ENCODE assay signal across 8 cellular contexts in genomic region chr14:105300542-105301102, GRCh38. TPM values are rescaled to one million over a fixed set of nuclear protein-coding genes. Genes with fewer than 3 reads are reported as not detected.
DNase-seq lines count a peak whose midpoint lies in the region; ATAC-seq, FAIRE-seq and TF ChIP-seq lines count a peak whose summit lies in the region.

BRF1 (minus strand) TSS chr14:105301001; CDS start chr14:105300629, 372 bp downstream.

- H2BK5ac ChIP-seq in H9 (ENCODE audit: insufficient read length, low read length), result no peak within 1 kb of the TSS

- peaks cover 5 to 6% of the 10 kb centered on the region in 2 experiments; a peak in 4 of 5 replicates for H3K9me3 Mint-ChIP-seq in H9
- no peaks in the 10 kb centered on the region for H3K9me3 Mint-ChIP-seq in activated naive CD8-positive, alpha-beta T cell treated with anti-CD3 and anti-CD28 coated beads, Interleukin-2, amount 10 ng/mL, durations not matched to agents 7 days and 5 days

- H3K4me1 Mint-ChIP-seq in H9, result peaks cover 5 to 11% of the 10 kb centered on the region in 2 experiments; a peak in 3 of 4 replicates
- peaks cover 32% of the 10 kb centered on the region for H3K4me1 Mint-ChIP-seq in activated naive CD8-positive, alpha-beta T cell treated with anti-CD3 and anti-CD28 coated beads, Interleukin-2, amount 10 ng/mL, durations not matched to agents 7 days and 5 days

- peak within 1 kb of the TSS; percentile 62 for H3K4me2 ChIP-seq in H9 (ENCODE audit: insufficient read depth, insufficient read length, low read length)

- no peaks in the 10 kb centered on the region for H3K36me3 ChIP-seq in MG63
- no peaks in the 10 kb centered on the region for H3K36me3 ChIP-seq in pancreas
- no peaks in the 10 kb centered on the region for H3K36me3 ChIP-seq in tibial artery

- POLR2A ChIA-PET in activated naive CD8-positive, alpha-beta T cell treated with anti-CD3 and anti-CD28 coated beads, Interleukin-2, amount 10 ng/mL, durations not matched to agents 7 days and 5 days (lab: Charles Lee), result interaction anchor here (0.7 to 4.0 kb wide), 24 partner anchors 10 to 500 kb away, joined by 3 to 61 read pairs (median 4); partner anchors contain the start of genes BTBD6, GPR132, NUDT14 and PACS2

- H2AFZ ChIP-seq in H9 (ENCODE audit: low read length), result no peak within 1 kb of the TSS

- peak within 1 kb of the TSS; percentile 29 for H3K9ac ChIP-seq in H9 (ENCODE audit: extremely low read depth, insufficient read length, low read length)

- H3K27me3 Mint-ChIP-seq in H9 (ENCODE audit: low read depth), result peaks cover 28% of the 10 kb centered on the region
- peaks cover 2% of the 10 kb centered on the region for H3K27me3 Mint-ChIP-seq in activated naive CD8-positive, alpha-beta T cell treated with anti-CD3 and anti-CD28 coated beads, Interleukin-2, amount 10 ng/mL, durations not matched to agents 7 days and 5 days

- no peaks in the 10 kb centered on the region for H3K79me1 ChIP-seq in H9 (ENCODE audit: insufficient read depth, low read depth, low read length, poor library complexity, severe bottlenecking)

- peak; percentile 87 for ATAC-seq in activated naive CD8-positive, alpha-beta T cell treated with anti-CD3 and anti-CD28 coated beads, Interleukin-2, amount 10 ng/mL, durations not matched to agents 7 days and 5 days (ENCODE audit: low read depth)
- ATAC-seq in Right ventricle myocardium inferior, result peak; percentile 95
- peak; percentile 89 to 96 (median 90) for ATAC-seq in pancreas

- no peaks in the 10 kb centered on the region; the same call in 1 of the 2 replicates for H3K27me3 ChIP-seq in H9 (ENCODE audit: insufficient read depth, low read length)
- H3K27me3 ChIP-seq in MG63, result no peaks in the 10 kb centered on the region
- no peaks in the 10 kb centered on the region for H3K27me3 ChIP-seq in pancreas
- H3K27me3 ChIP-seq in tibial artery, result no peaks in the 10 kb centered on the region

- TF ChIP-seq CTCF in H9 (conservative IDR thresholded peaks at IDR 0.05) (no peak), pancreas (IDR thresholded peaks at IDR 0.05) (no peak), tibial artery (IDR thresholded peaks at IDR 0.05) (no peak)

- H2BK20ac ChIP-seq in H9 (ENCODE audit: low read depth, low read length, poor library complexity, severe bottlenecking), result no peak within 1 kb of the TSS

- no peak within 1 kb of the TSS for H3K23ac ChIP-seq in H9 (ENCODE audit: insufficient read length, low read depth, low read length)

- no peak for FAIRE-seq in pancreas (lab: Jason Lieb, UNC)

- H3K4me1 ChIP-seq in H9 (ENCODE audit: insufficient read depth, low read length) (no peaks in the 10 kb centered on the region), pancreas (peaks cover 8 to 10% (median 9%) of the 10 kb centered on the region in 3 donors), tibial artery (peaks cover 0 to 23% (median 15%) of the 10 kb centered on the region in 4 donors)

- peaks cover 4% of the 10 kb centered on the region; the same call in 1 of the 2 replicates for H3K79me2 ChIP-seq in H9 (ENCODE audit: insufficient read depth, low read length)

- peaks cover 8% of the 10 kb centered on the region for H3K23me2 ChIP-seq in H9 (ENCODE audit: insufficient read length, low read depth, low read length, poor library complexity, severe bottlenecking)

- no peak within 1 kb of the TSS for H2BK15ac ChIP-seq in H9 (ENCODE audit: low read depth, low read length)

- H3K27ac ChIP-seq in H9 (ENCODE audit: insufficient read length, low read depth, low read length), result no peak within 1 kb of the TSS
- peak within 1 kb of the TSS; percentile 79 to 96 (median 92) for H3K27ac ChIP-seq in pancreas
- H3K27ac ChIP-seq in tibial artery, result peak within 1 kb of the TSS; percentile 85 to 87

- peak within 1 kb of the TSS; percentile 88 for H3K14ac ChIP-seq in H9 (ENCODE audit: insufficient read depth, low read length)

- no peak within 1 kb of the TSS for H4K5ac ChIP-seq in H9 (ENCODE audit: insufficient read length, low read depth, low read length)

- H2BK120ac ChIP-seq in H9 (ENCODE audit: low read depth, low read length, poor library complexity, severe bottlenecking), result no peak within 1 kb of the TSS

- no peaks in the 10 kb centered on the region for H4K20me1 ChIP-seq in H9 (ENCODE audit: control insufficient read depth, insufficient read depth, insufficient read length)

- H3T11ph ChIP-seq in H9 (ENCODE audit: low read length), result no peak within 1 kb of the TSS

- H3K9me3 ChIP-seq in H9 (ENCODE audit: control insufficient read depth, low read depth, low read length) (no peaks in the 10 kb centered on the region), MG63 (no peaks in the 10 kb centered on the region), pancreas (no peaks in the 10 kb centered on the region), tibial artery (no peaks in the 10 kb centered on the region)

- H3K56ac ChIP-seq in H9 (ENCODE audit: insufficient read length, low read depth, low read length), result no peak within 1 kb of the TSS

- peak within 1 kb of the TSS in 2 of 3 experiments; percentile 73 to 88; a peak in 3 of 7 replicates for H3K27ac Mint-ChIP-seq in H9
- peak within 1 kb of the TSS; percentile 95 for H3K27ac Mint-ChIP-seq in activated naive CD8-positive, alpha-beta T cell treated with anti-CD3 and anti-CD28 coated beads, Interleukin-2, amount 10 ng/mL, durations not matched to agents 7 days and 5 days

- H4K91ac ChIP-seq in H9 (ENCODE audit: insufficient read length, low read depth, low read length), result no peak within 1 kb of the TSS

- no CpG with 5 or more reads among the region's 90 CpGs for WGBS in H9 (ENCODE audit: extremely low coverage, insufficient read length, low lambda C conversion rate)
- 0 to 1% methylated on average over 72 to 90 of the region's 90 CpGs for WGBS in pancreas, 2 donors

- intact Hi-C loops in Right ventricle myocardium inferior (cut with DNase I) (no loop called here), pancreas (cut with DNase I) (no loop called here), tibial artery (cut with DNase I; ENCODE audit: low total_unique reads) (loop anchor here (10.0 kb wide), 1 partner anchor 194 kb away; the partner anchor contains the start of gene TEDC1)

- no peak within 1 kb of the TSS for H2BK12ac ChIP-seq in H9 (ENCODE audit: insufficient read length, low read depth, low read length)

- DNase-seq in GF-D8 (lab: John Stamatoyannopoulos, UW) (peak; percentile 64), H9 (peak; percentile 97), MG63 (peak; percentile 90), SW 1271 (lab: John Stamatoyannopoulos, UW) (peak; percentile 85 to 96), Right ventricle myocardium inferior (ENCODE audit: missing footprints) (peak; percentile 97), pancreas (peak; percentile 94 to 97 (median 96)), tibial artery (peak; percentile 95 to 97)
- peak; percentile 99 for DNase-seq in activated naive CD8-positive, alpha-beta T cell treated with anti-CD3 and anti-CD28 coated beads, Interleukin-2, amount 10 ng/mL, durations not matched to agents 7 days and 5 days

- H2AK5ac ChIP-seq in H9 (ENCODE audit: insufficient read length, low read length), result no peak within 1 kb of the TSS

- H3K4me3 Mint-ChIP-seq in H9, result peak within 1 kb of the TSS; percentile 79 to 90
- H3K4me3 Mint-ChIP-seq in activated naive CD8-positive, alpha-beta T cell treated with anti-CD3 and anti-CD28 coated beads, Interleukin-2, amount 10 ng/mL, durations not matched to agents 7 days and 5 days, result peak within 1 kb of the TSS; percentile 94

- peak within 1 kb of the TSS; percentile 86 for H3K18ac ChIP-seq in H9 (ENCODE audit: insufficient read length, low read depth, low read length)

- no peak within 1 kb of the TSS for H3K4ac ChIP-seq in H9 (ENCODE audit: low read depth, low read length)

- H3K36me3 Mint-ChIP-seq in H9 (ENCODE audit: insufficient read depth in 1 of 3, low read depth in 3 of 3), result peaks cover 3 to 6% (median 5%) of the 10 kb centered on the region in 3 experiments; a peak in 3 of 7 replicates
- peaks cover 18% of the 10 kb centered on the region for H3K36me3 Mint-ChIP-seq in activated naive CD8-positive, alpha-beta T cell treated with anti-CD3 and anti-CD28 coated beads, Interleukin-2, amount 10 ng/mL, durations not matched to agents 7 days and 5 days

- no peak within 1 kb of the TSS for H4K8ac ChIP-seq in H9 (replicated peaks; ENCODE audit: insufficient read length, low read depth, low read length)

- H3K4me3 ChIP-seq in MG63 (peak within 1 kb of the TSS; percentile 69), pancreas (peak within 1 kb of the TSS; percentile 64 to 81 (median 78)), tibial artery (peak within 1 kb of the TSS; percentile 60 to 69)

RNA-seq across cellular contexts. Expression of gene BRF1, which starts in this region (rescaled TPM):
- total RNA-seq in H9 (2021), result 27.0 and 28.3 TPM in 2 replicates
- 21.0 and 25.0 TPM in 2 replicates for total RNA-seq in MG63 (2014; rRNA removed; shearing (Covaris generic); ENCODE audit: low replicate concordance)
- 10 to 100 TPM; 49.5 to 50.4 TPM for total RNA-seq in activated naive CD8-positive, alpha-beta T cell treated with anti-CD3 and anti-CD28 coated beads, Interleukin-2, amount 10 ng/mL, durations not matched to agents 7 days and 5 days
- 19.0 TPM for total RNA-seq in Right ventricle myocardium inferior
- 10 to 100 TPM; 13.6 to 25.4 (median 19.3) TPM for total RNA-seq in pancreas
- polyA plus RNA-seq in pancreas, result 10 to 100 TPM; 34.5 to 50.2 TPM
